ENCODE assay signal across 18 cellular contexts in genomic region chr6:137938770-137939379, GRCh38.
"Had no signal": no experiment of that assay in that cellular context is flagged by ENCODE, and none has a peak within 500 bp of the region (broad histone marks: within the 10 kb centered on the region; RNA-seq: fewer than 3 reads in every experiment).

No MANE protein-coding gene starts in this region.

- ATAC-seq: gastroesophageal sphincter, heart left ventricle had no signal

- H3K9me3 ChIP-seq: esophagus muscularis mucosa, gastroesophageal sphincter, thyroid gland had no signal

- H3K4me1 ChIP-seq: esophagus muscularis mucosa, thyroid gland had no signal

- H3K27ac ChIP-seq: esophagus muscularis mucosa, gastroesophageal sphincter, sigmoid colon, thyroid gland had no signal

- DNase-seq: activated B cell treated with CpG ODN at 0.5 μM for 24 hours; activated CD4-positive, alpha-beta T cell treated with anti-CD3 and anti-CD28 coated beads, Interleukin-2, amount 50 U/mL, for 1 hour; activated naive CD4-positive, alpha-beta T cell treated with Interleukin-2 at 50 U/mL for 16 hours; amniotic stem cell; effector CD4-positive, alpha-beta T cell; heart left ventricle; kidney; midbrain; occipital lobe; posterior cingulate gyrus; sigmoid colon; stimulated activated CD4-positive, alpha-beta T cell treated with anti-CD3 and anti-CD28 coated beads, Interleukin-4, amount 100 ng/mL, for 24 hours; stimulated activated naive B cell treated with anti-CD40 and anti-IgM and Interleukin-4, amounts not matched to agents 10 μg/mL and 1 μg/mL and 100 μg/mL, for 72 hours; T-helper 9 cell; thyroid gland had no signal

- H3K4me3 Mint-ChIP-seq: activated B cell treated with CpG ODN at 0.5 μM for 24 hours had no signal

- H3K4me3 ChIP-seq: esophagus muscularis mucosa, gastroesophageal sphincter, heart left ventricle, lung, sigmoid colon, thyroid gland had no signal

- H3K27me3 ChIP-seq: esophagus muscularis mucosa, gastroesophageal sphincter, heart left ventricle, sigmoid colon, thyroid gland had no signal

- H3K27me3 Mint-ChIP-seq: activated B cell treated with CpG ODN at 0.5 μM for 24 hours; stimulated activated naive B cell treated with anti-CD40 and anti-IgM and Interleukin-4, amounts not matched to agents 10 μg/mL and 1 μg/mL and 100 μg/mL, for 72 hours had no signal

- H3K36me3 ChIP-seq: esophagus muscularis mucosa, gastroesophageal sphincter, heart left ventricle, sigmoid colon, thyroid gland had no signal
